ENCODE assay signal across 8 cellular contexts in the genomic region with DNA sequence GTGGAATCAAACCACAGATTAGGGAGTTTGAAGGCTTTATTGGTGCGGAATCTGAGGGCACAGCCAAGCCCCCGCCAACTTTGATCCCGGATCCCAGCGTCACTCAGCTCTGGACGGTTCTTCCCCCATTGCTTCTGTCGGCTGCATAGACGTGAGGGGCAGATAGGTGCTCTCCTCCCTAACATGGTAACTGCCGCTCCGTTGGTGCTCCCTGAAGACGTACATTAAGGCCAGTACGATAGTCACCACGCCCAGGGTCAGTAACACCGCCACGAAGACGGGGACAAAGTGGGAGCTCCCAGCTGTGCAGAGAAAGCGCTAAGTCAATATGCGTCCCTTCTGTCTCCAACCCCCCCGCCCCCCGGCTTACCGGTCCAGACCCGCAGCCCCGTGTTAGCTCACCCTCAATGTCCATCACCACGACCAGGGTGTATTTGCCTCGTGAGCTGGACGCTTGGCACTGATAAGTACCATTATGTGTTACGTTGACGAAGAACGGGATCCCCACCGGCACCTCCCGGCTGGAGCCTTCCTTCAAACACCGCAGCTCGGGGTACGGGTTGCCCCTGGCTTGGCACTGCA. TPM values are rescaled to one million over a fixed set of nuclear protein-coding genes. Genes with fewer than 3 reads are reported as not detected.
A peak's percentile ranks its signal among the peaks of the same experiment; 100 is the strongest.
DNase-seq lines count a peak whose midpoint lies in the region; ATAC-seq and TF ChIP-seq lines count a peak whose summit lies in the region.

No MANE protein-coding gene starts in this region.

- peak overlapping the region; percentile 95 for H3K27ac Mint-ChIP-seq in T-helper 1 cell treated with Interleukin-12 subunit alpha and Interleukin-12 subunit beta and Interleukin-4 antibody, amounts not matched to agents 30 μg/mL and 1 μg/mL, for 36 hours

- H3K4me3 ChIP-seq in SK-N-MC (peak overlapping the region; percentile 88), fibroblast of the aortic adventitia (ENCODE audit: low read depth, low read length) (peak overlapping the region; percentile 88)

- H3K4me1 Mint-ChIP-seq in T-helper 1 cell treated with Interleukin-12 subunit alpha and Interleukin-12 subunit beta and Interleukin-4 antibody, amounts not matched to agents 30 μg/mL and 1 μg/mL, for 36 hours (ENCODE audit: low read depth), result peaks cover 24% of the 10 kb centered on the region

- DNase-seq in T-helper 1 cell (no peak), SK-N-MC (ENCODE audit: low read depth, low spot score) (no peak), fibroblast of the aortic adventitia (ENCODE audit: low read depth) (peak; percentile 4), sciatic nerve (ENCODE audit: low spot score) (no peak), inferior parietal cortex (ENCODE audit: extremely low spot score) (no peak)

- H3K27me3 Mint-ChIP-seq in T-helper 1 cell treated with Interleukin-12 subunit alpha and Interleukin-12 subunit beta and Interleukin-4 antibody, amounts not matched to agents 30 μg/mL and 1 μg/mL, for 36 hours (ENCODE audit: low read depth), result no peaks in the 10 kb centered on the region

- intact Hi-C loops in sciatic nerve (cut with DNase I), result loop anchor here (2.0 kb wide), 1 partner anchor 17 kb away; a partner anchor contains a TSS

- H3K9me3 Mint-ChIP-seq in T-helper 1 cell treated with Interleukin-12 subunit alpha and Interleukin-12 subunit beta and Interleukin-4 antibody, amounts not matched to agents 30 μg/mL and 1 μg/mL, for 36 hours, result no peaks in the 10 kb centered on the region

- H3K4me3 Mint-ChIP-seq in T-helper 1 cell treated with Interleukin-12 subunit alpha and Interleukin-12 subunit beta and Interleukin-4 antibody, amounts not matched to agents 30 μg/mL and 1 μg/mL, for 36 hours, result peak overlapping the region; percentile 94

- TF ChIP-seq CTCF in fibroblast of the aortic adventitia (IDR thresholded peaks at IDR 0.05; ENCODE audit: insufficient read depth, low read length), result no peak

- H3K9me3 ChIP-seq in SK-N-MC (ENCODE audit: low read depth, low read length), result no peaks in the 10 kb centered on the region

- H3K9ac ChIP-seq in SK-N-MC (ENCODE audit: insufficient read length), result no peak overlapping the region

- peaks cover 24% of the 10 kb centered on the region for H3K36me3 Mint-ChIP-seq in T-helper 1 cell treated with Interleukin-12 subunit alpha and Interleukin-12 subunit beta and Interleukin-4 antibody, amounts not matched to agents 30 μg/mL and 1 μg/mL, for 36 hours (ENCODE audit: low read depth)

- ATAC-seq in sciatic nerve (peak; percentile 0), HG02610 (IDR thresholded peaks at IDR 0.05; ENCODE audit: unreplicated experiment) (no peak), GM18517 (IDR thresholded peaks at IDR 0.05; ENCODE audit: unreplicated experiment) (no peak)

- no peak overlapping the region for H3K27ac ChIP-seq in SK-N-MC

- H3K36me3 ChIP-seq in SK-N-MC (ENCODE audit: insufficient read depth, low read length), result peaks cover 18% of the 10 kb centered on the region; the same call in 1 of the 2 replicates

RNA-seq across cellular contexts. Expression of a gene that starts 0.5 kb away (rescaled TPM):
- 6.5 and 12.0 TPM in 2 replicates for total RNA-seq in fibroblast of the aortic adventitia (ENCODE audit: low replicate concordance)
- 20.3 TPM for total RNA-seq in sciatic nerve

RNA-seq across cellular contexts. Expression of a gene that starts 5.6 kb away (rescaled TPM):
- total RNA-seq in fibroblast of the aortic adventitia (ENCODE audit: low replicate concordance), result 1.3 and 8.5 TPM in 2 replicates
- 10.5 TPM for total RNA-seq in sciatic nerve

RNA-seq across cellular contexts. Expression of a gene that starts 18.0 kb away (rescaled TPM):
- total RNA-seq in fibroblast of the aortic adventitia (ENCODE audit: low replicate concordance) (15.1 and 97.6 TPM in 2 replicates), sciatic nerve (15.2 TPM)

RNA-seq across cellular contexts. Expression of a gene that starts 24.2 kb away (rescaled TPM):
- total RNA-seq in fibroblast of the aortic adventitia (ENCODE audit: low replicate concordance) (0.16 and 0.63 TPM in 2 replicates), sciatic nerve (5.7 TPM)

RNA-seq across cellular contexts. Expression of a gene that starts 44.1 kb away (rescaled TPM):
- total RNA-seq in fibroblast of the aortic adventitia (ENCODE audit: low replicate concordance) (1.2 and 4.4 TPM in 2 replicates), sciatic nerve (1.6 TPM)
